Comparison of ENCODE assay signal across 23 cellular contexts in genomic region chr11:73270855-73271477, GRCh38. TPM values are rescaled to one million over a fixed set of nuclear protein-coding genes. Genes with fewer than 3 reads are reported as not detected.
DNase-seq lines count a peak whose midpoint lies in the region; ATAC-seq, FAIRE-seq and TF ChIP-seq lines count a peak whose summit lies in the region.
"Had no signal": no experiment of that assay in that cellular context is flagged by ENCODE, and none has a peak within 500 bp of the region (broad histone marks: within the 10 kb centered on the region; RNA-seq: fewer than 3 reads in every experiment).

No MANE protein-coding gene starts in this region.

- no peaks in the 10 kb centered on the region for H3K36me3 ChIP-seq in GM23338 (ENCODE audit: insufficient read depth)
- H3K36me3 ChIP-seq in brain microvascular endothelial cell (replicated peaks), result no peaks in the 10 kb centered on the region
- H3K36me3 ChIP-seq: breast epithelium had no signal

- TF ChIP-seq CTCF in A549 (IDR thresholded peaks at IDR 0.05) (no peak), GM23338 (conservative IDR thresholded peaks at IDR 0.05; ENCODE audit: low read depth in 2 of 2) (no peak), activated B cell treated with CpG ODN at 0.5 μM for 24 hours (IDR thresholded peaks at IDR 0.05) (no peak), mesothelial cell of epicardium (IDR thresholded peaks at IDR 0.05; ENCODE audit: unreplicated experiment) (no peak), brain microvascular endothelial cell (IDR thresholded peaks at IDR 0.05; ENCODE audit: low read depth, low read length, missing control alignments) (no peak)

- no peaks in the 10 kb centered on the region for H4K20me1 ChIP-seq in GM23338 (replicated peaks; ENCODE audit: insufficient read depth)

- H3K27ac ChIP-seq in A549 (peak overlapping the region; percentile 88 to 91; a peak in 5 of 6 replicates), GM23338 (ENCODE audit: low read depth) (no peak overlapping the region), brain microvascular endothelial cell (no peak overlapping the region)
- H3K27ac ChIP-seq: breast epithelium had no signal

- peaks cover 3% of the 10 kb centered on the region for H3K27me3 ChIP-seq in GM23338 (ENCODE audit: insufficient read depth)
- no peaks in the 10 kb centered on the region for H3K27me3 ChIP-seq in brain microvascular endothelial cell (replicated peaks)
- H3K27me3 ChIP-seq: breast epithelium had no signal

- WGBS in A549 (ENCODE audit: missing lambda C conversion rate), result 87% methylated on average over 18 of the region's 18 CpGs

- TF ChIP-seq EP300 in A549 (IDR thresholded peaks at IDR 0.05), result no peak

- ATAC-seq in A549, result no peak
- ATAC-seq in GM23338, result no peak
- ATAC-seq in activated B cell treated with CpG ODN at 0.5 μM for 24 hours (ENCODE audit: low read depth), result no peak
- ATAC-seq: activated naive CD8-positive, alpha-beta T cell treated with anti-CD3 and anti-CD28 coated beads, Interleukin-2, amount 50 U/mL, for 24 hours; CD8-positive, alpha-beta T cell; T-cell had no signal

- TF ChIP-seq POLR2A in A549 (IDR thresholded peaks at IDR 0.05; ENCODE audit: low read length), result no peak

- CTCF ChIA-PET in A549 (lab: Yijun Ruan, JAX) (interaction anchor here (0.9 to 16.0 kb wide), 9 partner anchors 13 to 64 kb away, joined by 3 to 224 read pairs (median 5); no protein-coding TSS in a partner anchor), activated B cell treated with CpG ODN at 0.5 μM for 24 hours (lab: Charles Lee) (no interaction called here)
- CTCF ChIA-PET in activated naive CD4-positive, alpha-beta T cell treated with anti-CD3 and anti-CD28 coated beads, Interleukin-2, amount 10 ng/mL, durations not matched to agents 7 days and 5 days (lab: Charles Lee), result interaction anchor here (0.7 to 1.3 kb wide), 2 partner anchors 10 to 34 kb away, joined by 3 read pairs; no protein-coding TSS in a partner anchor

- in situ Hi-C loops in brain microvascular endothelial cell (cut with HindIII; ENCODE audit: low pct_ligation_motif_present, low sequenced_read_pairs), result no loop called here

- no peak overlapping the region for H3K4me3 ChIP-seq in A549
- H3K4me3 ChIP-seq in GM23338, result no peak overlapping the region
- no peak overlapping the region for H3K4me3 ChIP-seq in brain microvascular endothelial cell (ENCODE audit: low read depth, low read length)
- H3K4me3 ChIP-seq: breast epithelium, K562 had no signal

- no peak for TF ChIP-seq RAD21 in A549 (conservative IDR thresholded peaks at IDR 0.05 in 1 of 2, IDR thresholded peaks at IDR 0.05 in 1 of 2)

- H3K4me3 Mint-ChIP-seq in GM23338, result no peak overlapping the region; the same call in 2 of the 3 replicates
- H3K4me3 Mint-ChIP-seq in activated B cell treated with CpG ODN at 0.5 μM for 24 hours, result no peak overlapping the region
- H3K4me3 Mint-ChIP-seq in mesothelial cell of epicardium, result no peak overlapping the region
- no peak overlapping the region for H3K4me3 Mint-ChIP-seq in activated naive CD4-positive, alpha-beta T cell treated with anti-CD3 and anti-CD28 coated beads, Interleukin-2, amount 10 ng/mL, durations not matched to agents 7 days and 5 days
- H3K4me3 Mint-ChIP-seq: activated naive CD8-positive, alpha-beta T cell treated with anti-CD3 and anti-CD28 coated beads, Interleukin-2, amount 50 U/mL, for 24 hours; activated T-helper 1 cell treated with anti-CD3 and anti-CD28 coated beads, Interleukin-12 subunit alpha, Interleukin-12 subunit beta, Interleukin-2, Interleukin-4 antibody, amounts not matched to agents 30 ng/mL and 10 ng/mL and 1 ng/mL, durations not matched to agents 14 hours and 24 hours and 36 hours; CD8-positive, alpha-beta T cell; memory B cell; stimulated activated naive B cell treated with anti-CD40 and anti-IgM and Interleukin-4, amounts not matched to agents 10 μg/mL and 1 μg/mL and 100 μg/mL, for 72 hours; T-cell had no signal

- H3K27me3 Mint-ChIP-seq in GM23338 (ENCODE audit: insufficient read depth, low read depth, poor library complexity), result peaks cover 20% of the 10 kb centered on the region
- H3K27me3 Mint-ChIP-seq in activated B cell treated with CpG ODN at 0.5 μM for 24 hours, result peaks cover 7% of the 10 kb centered on the region
- peaks cover 38% of the 10 kb centered on the region for H3K27me3 Mint-ChIP-seq in mesothelial cell of epicardium (ENCODE audit: low read depth)
- peaks cover 71% of the 10 kb centered on the region for H3K27me3 Mint-ChIP-seq in activated naive CD4-positive, alpha-beta T cell treated with anti-CD3 and anti-CD28 coated beads, Interleukin-2, amount 10 ng/mL, durations not matched to agents 7 days and 5 days
- H3K27me3 Mint-ChIP-seq: activated naive CD8-positive, alpha-beta T cell treated with anti-CD3 and anti-CD28 coated beads, Interleukin-2, amount 50 U/mL, for 24 hours had no signal

- peak overlapping the region; percentile 90; the same call in 2 of the 3 replicates for H3K4me2 ChIP-seq in A549
- H3K4me2 ChIP-seq in GM23338, result no peak overlapping the region

- H3K4me1 ChIP-seq in A549 (peaks cover 47% of the 10 kb centered on the region), GM23338 (ENCODE audit: insufficient read depth) (peaks cover 3% of the 10 kb centered on the region; the same call in 1 of the 2 replicates)
- H3K4me1 ChIP-seq: breast epithelium had no signal

- H3F3A ChIP-seq in GM23338 (replicated peaks; ENCODE audit: low read depth), result no peaks in the 10 kb centered on the region

- DNase-seq in A549 (ENCODE audit: low read depth in 1 of 2, low spot score in 1 of 2) (no peak), GM23338 (ENCODE audit: low spot score) (no peak), activated B cell treated with CpG ODN at 0.5 μM for 24 hours (no peak), mesothelial cell of epicardium (ENCODE audit: low spot score in 2 of 2, unreplicated experiment in 2 of 2) (no peak), globus pallidus (ENCODE audit: low spot score) (no peak), brain microvascular endothelial cell (no peak), NAMALWA (ENCODE audit: low spot score) (no peak)
- no peak for DNase-seq in activated naive CD4-positive, alpha-beta T cell treated with anti-CD3 and anti-CD28 coated beads, Interleukin-2, amount 10 ng/mL, durations not matched to agents 7 days and 5 days
- DNase-seq: activated CD4-positive, alpha-beta T cell treated with anti-CD3 and anti-CD28 coated beads, Interleukin-2, amount 50 U/mL, for 4 hours; activated naive CD8-positive, alpha-beta T cell treated with anti-CD3 and anti-CD28 coated beads, Interleukin-2, amount 50 U/mL, for 24 hours; cortex of kidney; NCI-H2029; SIG-M5; stimulated activated naive B cell treated with anti-CD40 and anti-IgM and Interleukin-4, amounts not matched to agents 10 μg/mL and 1 μg/mL and 100 μg/mL, for 72 hours had no signal

- H3K4me1 Mint-ChIP-seq in GM23338 (peaks cover 46% of the 10 kb centered on the region), activated B cell treated with CpG ODN at 0.5 μM for 24 hours (peaks cover 20% of the 10 kb centered on the region), mesothelial cell of epicardium (peaks cover 42% of the 10 kb centered on the region)
- no peaks in the 10 kb centered on the region for H3K4me1 Mint-ChIP-seq in activated naive CD4-positive, alpha-beta T cell treated with anti-CD3 and anti-CD28 coated beads, Interleukin-2, amount 10 ng/mL, durations not matched to agents 7 days and 5 days
- H3K4me1 Mint-ChIP-seq: activated naive CD8-positive, alpha-beta T cell treated with anti-CD3 and anti-CD28 coated beads, Interleukin-2, amount 50 U/mL, for 24 hours; T-cell had no signal

- no peaks in the 10 kb centered on the region for H3K9me3 ChIP-seq in A549
- H3K9me3 ChIP-seq: breast epithelium had no signal

- H3K27ac Mint-ChIP-seq in GM23338 (peak overlapping the region; percentile 65; the same call in 1 of the 2 replicates), activated B cell treated with CpG ODN at 0.5 μM for 24 hours (peak overlapping the region; percentile 50), mesothelial cell of epicardium (peak overlapping the region; percentile 60)
- no peak overlapping the region for H3K27ac Mint-ChIP-seq in activated naive CD4-positive, alpha-beta T cell treated with anti-CD3 and anti-CD28 coated beads, Interleukin-2, amount 10 ng/mL, durations not matched to agents 7 days and 5 days
- H3K27ac Mint-ChIP-seq: activated naive CD8-positive, alpha-beta T cell treated with anti-CD3 and anti-CD28 coated beads, Interleukin-2, amount 50 U/mL, for 24 hours; activated T-helper 1 cell treated with anti-CD3 and anti-CD28 coated beads, Interleukin-12 subunit alpha, Interleukin-12 subunit beta, Interleukin-2, Interleukin-4 antibody, amounts not matched to agents 30 ng/mL and 10 ng/mL and 1 ng/mL, durations not matched to agents 14 hours and 24 hours and 36 hours; CD8-positive, alpha-beta T cell; memory B cell; T-cell had no signal

- intact Hi-C loops in activated B cell treated with CpG ODN at 0.5 μM for 24 hours (cut with micrococcal nuclease), result loop anchor here (2.0 kb wide), 1 partner anchor 18 kb away; no protein-coding TSS in a partner anchor

- H3K36me3 Mint-ChIP-seq in GM23338 (ENCODE audit: low read depth), result no peaks in the 10 kb centered on the region
- no peaks in the 10 kb centered on the region for H3K36me3 Mint-ChIP-seq in activated B cell treated with CpG ODN at 0.5 μM for 24 hours (ENCODE audit: low read depth)
- no peaks in the 10 kb centered on the region for H3K36me3 Mint-ChIP-seq in mesothelial cell of epicardium
- no peaks in the 10 kb centered on the region for H3K36me3 Mint-ChIP-seq in activated naive CD4-positive, alpha-beta T cell treated with anti-CD3 and anti-CD28 coated beads, Interleukin-2, amount 10 ng/mL, durations not matched to agents 7 days and 5 days
- H3K36me3 Mint-ChIP-seq: CD8-positive, alpha-beta T cell; memory B cell; stimulated activated naive B cell treated with anti-CD40 and anti-IgM and Interleukin-4, amounts not matched to agents 10 μg/mL and 1 μg/mL and 100 μg/mL, for 72 hours; T-cell had no signal

- H2AFZ ChIP-seq in GM23338, result no peak overlapping the region; the same call in 1 of the 2 replicates

- no peaks in the 10 kb centered on the region for H3K9me2 ChIP-seq in GM23338 (ENCODE audit: insufficient read depth)

- FAIRE-seq in A549 (lab: Jason Lieb, UNC), result no peak
- FAIRE-seq: K562 had no signal

- H3K9me3 Mint-ChIP-seq in GM23338, result no peaks in the 10 kb centered on the region
- H3K9me3 Mint-ChIP-seq in activated B cell treated with CpG ODN at 0.5 μM for 24 hours, result no peaks in the 10 kb centered on the region
- no peaks in the 10 kb centered on the region for H3K9me3 Mint-ChIP-seq in mesothelial cell of epicardium
- no peaks in the 10 kb centered on the region for H3K9me3 Mint-ChIP-seq in activated naive CD4-positive, alpha-beta T cell treated with anti-CD3 and anti-CD28 coated beads, Interleukin-2, amount 10 ng/mL, durations not matched to agents 7 days and 5 days
- H3K9me3 Mint-ChIP-seq: activated naive CD8-positive, alpha-beta T cell treated with anti-CD3 and anti-CD28 coated beads, Interleukin-2, amount 50 U/mL, for 24 hours; activated T-helper 1 cell treated with anti-CD3 and anti-CD28 coated beads, Interleukin-12 subunit alpha, Interleukin-12 subunit beta, Interleukin-2, Interleukin-4 antibody, amounts not matched to agents 30 ng/mL and 10 ng/mL and 1 ng/mL, durations not matched to agents 14 hours and 24 hours and 36 hours; CD8-positive, alpha-beta T cell; memory B cell; stimulated activated naive B cell treated with anti-CD40 and anti-IgM and Interleukin-4, amounts not matched to agents 10 μg/mL and 1 μg/mL and 100 μg/mL, for 72 hours; T-cell had no signal

- no peaks in the 10 kb centered on the region for H3K79me2 ChIP-seq in GM23338 (replicated peaks; ENCODE audit: insufficient read depth)

- POLR2A ChIA-PET in A549 (lab: Yijun Ruan, JAX), result no interaction called here
- POLR2A ChIA-PET in activated B cell treated with CpG ODN at 0.5 μM for 24 hours (lab: Charles Lee), result no interaction called here

RNA-seq across cellular contexts. Expression of gene P2RY6, which starts 1.2 kb away (rescaled TPM):
- 6.8 and 8.4 TPM in 2 replicates for polyA plus RNA-seq in A549 (2011; rRNA removed)
- 37.8 and 59.4 TPM in 2 replicates for polyA plus RNA-seq in A549 (2012; cell fraction: cytosol; rRNA removed)
- 64.4 and 119 TPM in 2 replicates for polyA plus RNA-seq in A549 (2012; cell fraction: nucleus; rRNA removed)
- polyA plus RNA-seq in A549 (2017; fragmentation: RNase III; extraction: RNeasy Plus Mini Kit Qiagen cat#74134 plus additional on column Dnase treatment), result 8.8 to 11.2 TPM (median 9.1 TPM) in 3 replicates
- polyA minus RNA-seq in A549 (2011; rRNA and poly(A)+ RNA removed), result 7.6 and 11.6 TPM in 2 replicates
- not detected in 2 replicates for total RNA-seq in GM23338 (2014; rRNA removed; shearing (Covaris generic))
- polyA plus RNA-seq in GM23338 (2016; fragmentation: Nextera tagmentation; extraction: Ambion mirVana), result 0.40 TPM in 1 of 2 replicates, not detected in the other
- 0.22 TPM in 1 of 2 replicates, not detected in the other for total RNA-seq in activated B cell treated with CpG ODN at 0.5 μM for 24 hours
- total RNA-seq in mesothelial cell of epicardium, result 0.36 to 0.51 TPM (median 0.45 TPM) in 3 replicates
- total RNA-seq: activated T-helper 1 cell treated with anti-CD3 and anti-CD28 coated beads, Interleukin-12 subunit alpha, Interleukin-12 subunit beta, Interleukin-2, Interleukin-4 antibody, amounts not matched to agents 30 ng/mL and 10 ng/mL and 1 ng/mL, durations not matched to agents 14 hours and 24 hours and 36 hours; CD8-positive, alpha-beta T cell; fibroblast of villous mesenchyme; K562; NCI-H460 had no signal
- polyA plus RNA-seq: K562, neural cell had no signal

RNA-seq across cellular contexts. Expression of gene ARHGEF17, which starts 37.1 kb away (rescaled TPM):
- polyA plus RNA-seq in A549 (2011; rRNA removed) (7.0 and 11.0 TPM in 2 replicates), A549 (2017; fragmentation: RNase III; extraction: RNeasy Plus Mini Kit Qiagen cat#74134 plus additional on column Dnase treatment) (16.2 to 19.2 TPM (median 16.9 TPM) in 3 replicates), GM23338 (2016; fragmentation: Nextera tagmentation; extraction: Ambion mirVana) (2.7 and 2.9 TPM in 2 replicates)
- 15.3 and 21.1 TPM in 2 replicates for polyA plus RNA-seq in A549 (2012; cell fraction: cytosol; rRNA removed)
- polyA plus RNA-seq in A549 (2012; cell fraction: nucleus; rRNA removed), result 105 and 156 TPM in 2 replicates
- 12.0 and 17.3 TPM in 2 replicates for polyA minus RNA-seq in A549 (2011; rRNA and poly(A)+ RNA removed)
- 11.0 and 15.0 TPM in 2 replicates for total RNA-seq in GM23338 (2014; rRNA removed; shearing (Covaris generic))
- total RNA-seq in activated B cell treated with CpG ODN at 0.5 μM for 24 hours (0.02 TPM in 1 of 2 replicates, not detected in the other), mesothelial cell of epicardium (136 to 150 TPM (median 140 TPM) in 3 replicates)

RNA-seq across cellular contexts. Expression of gene P2RY2, which starts 52.9 kb away (rescaled TPM):
- polyA plus RNA-seq in A549 (2011; rRNA removed) (3.7 and 5.2 TPM in 2 replicates), A549 (2017; fragmentation: RNase III; extraction: RNeasy Plus Mini Kit Qiagen cat#74134 plus additional on column Dnase treatment) (6.1 to 6.4 TPM (median 6.4 TPM) in 3 replicates), GM23338 (2016; fragmentation: Nextera tagmentation; extraction: Ambion mirVana) (0.40 and 0.63 TPM in 2 replicates)
- 7.6 and 11.4 TPM in 2 replicates for polyA plus RNA-seq in A549 (2012; cell fraction: cytosol; rRNA removed)
- polyA plus RNA-seq in A549 (2012; cell fraction: nucleus; rRNA removed), result 10.3 and 15.5 TPM in 2 replicates
- polyA minus RNA-seq in A549 (2011; rRNA and poly(A)+ RNA removed), result 6.8 and 8.8 TPM in 2 replicates
- 0.85 and 1.6 TPM in 2 replicates for total RNA-seq in GM23338 (2014; rRNA removed; shearing (Covaris generic))
- total RNA-seq in activated B cell treated with CpG ODN at 0.5 μM for 24 hours (0.22 and 0.42 TPM in 2 replicates), mesothelial cell of epicardium (4.0 to 4.5 TPM (median 4.5 TPM) in 3 replicates)
- total RNA-seq: activated T-helper 1 cell treated with anti-CD3 and anti-CD28 coated beads, Interleukin-12 subunit alpha, Interleukin-12 subunit beta, Interleukin-2, Interleukin-4 antibody, amounts not matched to agents 30 ng/mL and 10 ng/mL and 1 ng/mL, durations not matched to agents 14 hours and 24 hours and 36 hours; CD8-positive, alpha-beta T cell; K562; NCI-H460 had no signal
- polyA plus RNA-seq: K562, neural cell had no signal

Comparison
In these comparisons a context has a peak if more than half of its experiments do, and no peak if none do; other contexts are left out.
1. H3K27ac ChIP-seq: peak in A549 (2 of 2); none in GM23338 (single experiment) and brain microvascular endothelial cell (single experiment).
2. RNA of gene ARHGEF17, which starts 37.1 kb away (total RNA-seq): 136 to 150 TPM in mesothelial cell of epicardium and 11.0 to 15.0 TPM in GM23338; 0.02 TPM in activated B cell treated with CpG ODN at 0.5 μM for 24 hours; every median in the first group is over 10 times any median in the second.